Comparison of ENCODE assay signal across 35 cellular contexts in the genomic region with DNA sequence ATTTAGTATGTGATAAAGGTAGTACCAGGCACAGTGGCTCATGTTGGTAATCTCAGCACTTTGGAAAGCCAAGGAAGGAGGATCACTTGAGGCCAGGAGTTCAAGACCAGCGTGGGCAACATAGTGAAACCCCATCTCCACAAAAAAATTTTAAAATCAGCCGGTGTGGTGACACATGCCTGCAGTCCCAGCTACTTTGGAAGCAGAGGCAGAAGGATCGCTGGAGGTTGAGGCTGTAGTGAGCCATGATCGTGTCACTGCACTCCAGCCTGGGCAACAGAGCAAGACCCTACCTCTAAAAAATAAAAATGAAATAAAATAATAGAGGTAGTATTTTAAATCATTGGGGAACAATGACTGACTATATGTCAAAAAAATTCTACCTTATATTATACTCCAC.
"Had no signal": no experiment of that assay in that cellular context is flagged by ENCODE, and none has a peak within 500 bp of the region (broad histone marks: within the 10 kb centered on the region; RNA-seq: fewer than 3 reads in every experiment).

No MANE protein-coding gene starts in this region.

- DNase-seq: Kasumi-1, MG63, MM.1S, MV-4-11, NCI-H1048, NCI-H1092, NCI-H1092 treated with DMSO at 0.1 percent for 48 hours, NCI-H1105, NCI-H1105 treated with DMSO at 0.1 percent for 48 hours, NCI-H1417, NCI-H1417 treated with DMSO at 0.1 percent for 48 hours, NCI-H1436, NCI-H1436 treated with DMSO at 0.1 percent for 48 hours, NCI-H146, NCI-H1694, NCI-H1694 treated with DMSO at 0.1 percent for 48 hours, NCI-H187, NCI-H187 treated with DMSO at 0.1 percent for 48 hours, NCI-H1930, NCI-H2029, NCI-H2029 treated with DMSO at 0.1 percent for 48 hours, NCI-H2081, NCI-H2081 treated with DMSO at 0.1 percent for 48 hours, NCI-H2107, NCI-H2171, NCI-H2171 treated with DMSO at 0.1 percent for 48 hours, NCI-H2227 treated with DMSO at 0.1 percent for 48 hours, NCI-H226, NCI-H345, NCI-H446, NCI-H446 treated with DMSO at 0.1 percent for 48 hours, NCI-H510A, NCI-H510A treated with DMSO at 0.1 percent for 48 hours, NCI-H524, NCI-H524 treated with DMSO at 0.1 percent for 48 hours had no signal

- H3K4me3 ChIP-seq: MG63 had no signal

- H3K27me3 ChIP-seq: MG63 had no signal

- H3K9me3 ChIP-seq: MG63 had no signal
